3 cellular contexts compared by ENCODE assay signal in genomic region chrX:15704273-15704672, GRCh38. TPM values are rescaled to one million over a fixed set of nuclear protein-coding genes. Genes with fewer than 3 reads are reported as not detected.
"Had no signal": no experiment of that assay in that cellular context is flagged by ENCODE, and none has a peak within 500 bp of the region (broad histone marks: within the 10 kb centered on the region; RNA-seq: fewer than 3 reads in every experiment).

No MANE protein-coding gene starts in this region.

RNA-seq across cellular contexts. Expression of gene CLTRN, which starts 39.7 kb away (rescaled TPM):
- total RNA-seq: activated T-helper 1 cell treated with anti-CD3 and anti-CD28 coated beads, Interleukin-12 subunit alpha, Interleukin-12 subunit beta, Interleukin-2, Interleukin-4 antibody, amounts not matched to agents 30 ng/mL and 10 ng/mL and 1 ng/mL, durations not matched to agents 14 hours and 24 hours and 36 hours; aorta; ascending aorta had no signal
- polyA plus RNA-seq: aorta had no signal
